Comparison of ENCODE assay signal across 1 cellular context in the genomic region with DNA sequence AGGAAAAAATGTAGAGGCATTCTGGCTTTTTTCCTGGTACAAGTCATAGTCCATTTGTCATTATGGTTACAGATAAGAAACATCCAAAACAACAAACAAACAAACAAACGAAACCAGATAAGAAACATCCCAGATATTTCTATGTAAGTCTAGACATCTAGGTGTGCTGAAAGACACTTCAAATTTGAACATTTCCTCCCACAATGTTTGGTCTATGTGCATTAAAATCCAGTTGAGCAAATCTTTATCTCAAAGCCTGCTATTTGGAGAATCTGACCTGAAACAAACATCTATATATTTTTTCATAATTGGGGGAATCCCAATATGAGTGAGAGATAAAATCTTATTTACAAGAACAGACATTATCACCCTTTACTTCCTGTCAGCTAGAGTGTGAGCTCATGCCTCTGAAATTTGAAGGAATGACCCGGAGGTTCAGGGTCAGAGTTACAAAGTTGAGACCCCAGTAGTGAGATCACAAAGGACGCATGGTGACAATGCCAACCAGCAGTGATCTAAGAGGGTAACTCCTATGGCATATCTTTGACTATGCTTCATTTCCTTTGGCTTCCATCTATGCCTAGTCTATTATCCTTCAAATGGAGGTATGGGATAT.
TF ChIP-seq lines count a peak whose summit lies in the region.

No MANE protein-coding gene starts in this region.

TF ChIP-seq in endothelial cell of umbilical vein, 7 proteins besides CTCF, POLR2A, EP300 and RAD21 (continued from another document):
- TF ChIP-seq POLR2AphosphoS5 (IDR thresholded peaks at IDR 0.05; ENCODE audit: insufficient read depth, low read depth, low read length) (peak; percentile 57), JUN (IDR thresholded peaks at IDR 0.05; ENCODE audit: borderline replicate concordance, insufficient read depth, insufficient read length, low read depth) (peak; percentile 83)
TF ChIP-seq in endothelial cell of umbilical vein: peak in this region for 4.
